In the genomic region with DNA sequence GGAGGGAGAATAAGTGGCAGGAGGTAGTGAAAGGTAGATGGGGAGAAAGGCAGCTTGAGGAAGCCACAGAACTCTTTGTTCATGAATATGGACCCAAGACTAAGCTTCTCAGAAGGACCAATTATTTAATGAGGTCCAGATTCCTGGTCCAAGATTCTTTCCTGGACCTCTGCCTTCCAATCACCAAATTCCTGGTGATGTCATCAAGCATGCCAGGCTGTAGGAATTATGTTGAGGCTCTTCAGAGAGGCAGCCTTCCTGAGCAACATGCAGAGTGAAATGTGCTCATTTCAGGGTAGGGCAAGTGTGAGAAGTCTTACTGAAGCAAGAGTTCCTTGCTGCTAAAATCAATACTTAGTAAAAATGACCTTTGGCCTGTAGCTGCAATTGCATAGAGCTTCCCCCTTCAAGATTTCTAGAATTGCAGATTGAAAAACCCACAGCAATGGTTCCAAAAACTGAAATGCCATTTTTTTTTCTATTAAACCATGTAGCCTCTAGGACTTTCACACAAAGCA, we compare ENCODE assay signal across 20 cellular contexts. TPM values are rescaled to one million over a fixed set of nuclear protein-coding genes. Genes with fewer than 3 reads are reported as not detected.
A peak's percentile ranks its signal among the peaks of the same experiment; 100 is the strongest.
DNase-seq lines count a peak whose midpoint lies in the region; ATAC-seq, FAIRE-seq and TF ChIP-seq lines count a peak whose summit lies in the region.
"Had no signal": no experiment of that assay in that cellular context is flagged by ENCODE, and none has a peak within 500 bp of the region (broad histone marks: within the 10 kb centered on the region; RNA-seq: fewer than 3 reads in every experiment).

No MANE protein-coding gene starts in this region.

- intact Hi-C loops in activated T-helper 2 cell treated with anti-CD3 and anti-CD28 coated beads, Interferon-gamma antibody, Interleukin-2, Interleukin-4, amounts not matched to agents 10 μg/mL and 5 μg/mL and 100 μg/mL, durations not matched to agents 14 hours and 24 hours and 36 hours (cut with micrococcal nuclease): loop anchor here (1.0 kb wide), 1 partner anchor 9 kb away; no protein-coding TSS in a partner anchor
- intact Hi-C loops in uterus (cut with DNase I; ENCODE audit: low total_unique reads): no loop called here

- H3K79me2 ChIP-seq in SK-N-SH (ENCODE audit: insufficient read depth) (no peaks in the 10 kb centered on the region), GM23248 (ENCODE audit: insufficient read depth) (no peaks in the 10 kb centered on the region)

- H3K27me3 Mint-ChIP-seq in activated T-helper 2 cell treated with anti-CD3 and anti-CD28 coated beads, Interferon-gamma antibody, Interleukin-2, Interleukin-4, amounts not matched to agents 10 μg/mL and 5 μg/mL and 100 μg/mL, durations not matched to agents 14 hours and 24 hours and 36 hours (ENCODE audit: low read depth): no peaks in the 10 kb centered on the region

- peaks cover 24% of the 10 kb centered on the region for H3K9me3 Mint-ChIP-seq in activated T-helper 2 cell treated with anti-CD3 and anti-CD28 coated beads, Interferon-gamma antibody, Interleukin-2, Interleukin-4, amounts not matched to agents 10 μg/mL and 5 μg/mL and 100 μg/mL, durations not matched to agents 14 hours and 24 hours and 36 hours
- H3K9me3 Mint-ChIP-seq: GM23338 had no signal

- no peak overlapping the region for H3K4me3 Mint-ChIP-seq in activated T-helper 2 cell treated with anti-CD3 and anti-CD28 coated beads, Interferon-gamma antibody, Interleukin-2, Interleukin-4, amounts not matched to agents 10 μg/mL and 5 μg/mL and 100 μg/mL, durations not matched to agents 14 hours and 24 hours and 36 hours (ENCODE audit: low read depth)
- H3K4me3 Mint-ChIP-seq: CD8-positive, alpha-beta memory T cell; GM23338 had no signal

- H3K4me2 ChIP-seq in SK-N-SH (no peak overlapping the region), GM23248 (ENCODE audit: unreplicated experiment) (no peak overlapping the region)
- H3K4me2 ChIP-seq: GM23338 had no signal

- H3F3A ChIP-seq in SK-N-SH (replicated peaks; ENCODE audit: insufficient read depth): peaks cover 19% of the 10 kb centered on the region
- peaks cover 5% of the 10 kb centered on the region; the same call in 1 of the 2 replicates for H3F3A ChIP-seq in GM23248 (ENCODE audit: insufficient read depth)

- H3K4me1 ChIP-seq in SK-N-SH (ENCODE audit: control insufficient read depth in 1 of 2, insufficient read depth in 2 of 2, low read depth in 1 of 2, low read length in 1 of 2) (peaks cover 19 to 22% of the 10 kb centered on the region in 2 experiments), GM23248 (ENCODE audit: insufficient read depth) (peaks cover 9% of the 10 kb centered on the region; the same call in 1 of the 2 replicates), small intestine (ENCODE audit: control insufficient read depth in 2 of 2, insufficient read depth in 1 of 2, low read depth in 1 of 2, low read length in 1 of 2) (peaks cover 3 to 10% of the 10 kb centered on the region in 2 donors), uterus (no peaks in the 10 kb centered on the region)

- no peak overlapping the region for H3K9ac ChIP-seq in SK-N-SH
- H3K9ac ChIP-seq in GM23248: no peak overlapping the region

- H3K27ac Mint-ChIP-seq in activated T-helper 2 cell treated with anti-CD3 and anti-CD28 coated beads, Interferon-gamma antibody, Interleukin-2, Interleukin-4, amounts not matched to agents 10 μg/mL and 5 μg/mL and 100 μg/mL, durations not matched to agents 14 hours and 24 hours and 36 hours: peak overlapping the region; percentile 61
- H3K27ac Mint-ChIP-seq: GM23338 had no signal

- ATAC-seq in SK-N-SH treated with all-trans-retinoic acid at 6 μM for 48 hours (no peak), HG03442 (IDR thresholded peaks at IDR 0.05; ENCODE audit: unreplicated experiment) (no peak), HG03108 (IDR thresholded peaks at IDR 0.05; ENCODE audit: unreplicated experiment) (no peak)
- ATAC-seq: GM23338 had no signal

- H3K27me3 ChIP-seq in SK-N-SH (ENCODE audit: insufficient read depth) (no peaks in the 10 kb centered on the region), GM23248 (replicated peaks; ENCODE audit: insufficient read depth) (no peaks in the 10 kb centered on the region), small intestine (ENCODE audit: control insufficient read depth in 2 of 2, insufficient read depth in 2 of 2, low read length in 2 of 2) (no peaks in the 10 kb centered on the region), uterus (no peaks in the 10 kb centered on the region)
- H3K27me3 ChIP-seq: Peyer's patch, SJSA1 had no signal

- TF ChIP-seq EP300 in SK-N-SH (IDR thresholded peaks at IDR 0.05; ENCODE audit: borderline replicate concordance in 1 of 2, low read depth in 1 of 2, low read length in 1 of 2): no peak

- no peak overlapping the region for H2AFZ ChIP-seq in SK-N-SH (ENCODE audit: low read depth)
- H2AFZ ChIP-seq in GM23248: no peak overlapping the region

- H3K36me3 Mint-ChIP-seq in activated T-helper 2 cell treated with anti-CD3 and anti-CD28 coated beads, Interferon-gamma antibody, Interleukin-2, Interleukin-4, amounts not matched to agents 10 μg/mL and 5 μg/mL and 100 μg/mL, durations not matched to agents 14 hours and 24 hours and 36 hours (ENCODE audit: low read depth): peaks cover 19% of the 10 kb centered on the region

- peaks cover 77% of the 10 kb centered on the region for H3K4me1 Mint-ChIP-seq in activated T-helper 2 cell treated with anti-CD3 and anti-CD28 coated beads, Interferon-gamma antibody, Interleukin-2, Interleukin-4, amounts not matched to agents 10 μg/mL and 5 μg/mL and 100 μg/mL, durations not matched to agents 14 hours and 24 hours and 36 hours (ENCODE audit: low read depth)

- H3K27ac ChIP-seq in SK-N-SH (ENCODE audit: low read depth in 2 of 2, low read length in 1 of 2) (no peak overlapping the region), GM23248 (no peak overlapping the region), small intestine (ENCODE audit: low read depth in 1 of 2, low read length in 1 of 2) (no peak overlapping the region), uterus (no peak overlapping the region)
- H3K27ac ChIP-seq: Peyer's patch had no signal

- TF ChIP-seq POLR2A in uterus (IDR thresholded peaks at IDR 0.05): no peak

- in situ Hi-C loops in GM23248 (cut with MboI): no loop called here

- FAIRE-seq in small intestine (lab: Jason Lieb, UNC): no peak

- H4K20me1 ChIP-seq in SK-N-SH (ENCODE audit: insufficient read depth): no peaks in the 10 kb centered on the region
- H4K20me1 ChIP-seq in GM23248 (ENCODE audit: insufficient read depth): no peaks in the 10 kb centered on the region

- TF ChIP-seq CTCF in SK-N-SH (IDR thresholded peaks at IDR 0.05): no peak
- TF ChIP-seq CTCF in uterus (IDR thresholded peaks at IDR 0.05): no peak

- POLR2A ChIA-PET in SK-N-SH (lab: Yijun Ruan, JAX): no interaction called here

- H3K36me3 ChIP-seq in SK-N-SH (replicated peaks in 1 of 2; ENCODE audit: control insufficient read depth in 1 of 2, insufficient read depth in 2 of 2, low read length in 1 of 2) (no peaks in the 10 kb centered on the region), GM23248 (ENCODE audit: low read depth) (no peaks in the 10 kb centered on the region), small intestine (ENCODE audit: control insufficient read depth in 2 of 2, insufficient read depth in 2 of 2, low read length in 2 of 2) (no peaks in the 10 kb centered on the region), uterus (no peaks in the 10 kb centered on the region)
- H3K36me3 ChIP-seq: Peyer's patch, SJSA1 had no signal

- CTCF ChIA-PET in SK-N-SH (lab: Yijun Ruan, JAX): interaction anchor here (1.1 to 2.0 kb wide), 5 partner anchors 32 to 409 kb away, joined by 3 to 6 read pairs (median 3); a partner anchor contains a TSS

- H3K4me3 ChIP-seq in SK-N-SH (ENCODE audit: low read depth in 2 of 2, low read length in 1 of 2) (no peak overlapping the region), GM23248 (no peak overlapping the region), small intestine (ENCODE audit: low read depth in 1 of 2, low read length in 2 of 2) (no peak overlapping the region), uterus (no peak overlapping the region)
- H3K4me3 ChIP-seq: GM23338, Peyer's patch, SJSA1 had no signal

- H3K9me2 ChIP-seq in SK-N-SH (no peaks in the 10 kb centered on the region), GM23248 (ENCODE audit: insufficient read depth) (no peaks in the 10 kb centered on the region)

- H3K9me3 ChIP-seq in SK-N-SH (peaks cover 5% of the 10 kb centered on the region; the same call in 1 of the 2 replicates), GM23248 (ENCODE audit: low read depth) (no peaks in the 10 kb centered on the region), small intestine (ENCODE audit: control insufficient read depth, low read depth) (no peaks in the 10 kb centered on the region), uterus (no peaks in the 10 kb centered on the region)
- H3K9me3 ChIP-seq: Peyer's patch had no signal

- no peak for TF ChIP-seq RAD21 in SK-N-SH (IDR thresholded peaks at IDR 0.05; ENCODE audit: low read length)

- DNase-seq in SK-N-SH: no peak
- peak; percentile 19 for DNase-seq in GM23248
- DNase-seq in activated T-helper 2 cell treated with anti-CD3 and anti-CD28 coated beads, Interferon-gamma antibody, Interleukin-2, Interleukin-4, amounts not matched to agents 10 μg/mL and 5 μg/mL and 100 μg/mL, durations not matched to agents 14 hours and 24 hours and 36 hours (ENCODE audit: low spot score): no peak
- DNase-seq in small intestine: peak; percentile 67
- DNase-seq in uterus: no peak
- DNase-seq: 8988T; CD8-positive, alpha-beta memory T cell; HCEC 1CT; MV-4-11; NCI-H1436; NCI-H1930; NCI-H226; NCI-H526; Peyer's patch; SW 1271 had no signal

TF ChIP-seq in SK-N-SH, 30 proteins besides CTCF, POLR2A, EP300 and RAD21 (continues in another document):
- no peak for TF ChIP-seq ELF1 (IDR thresholded peaks at IDR 0.05)
- peak; percentile 14; the same call in 1 of the 2 replicates for TF ChIP-seq TCF12 (IDR thresholded peaks at IDR 0.05)

TF ChIP-seq in SK-N-SH treated with all-trans-retinoic acid at 6 μM for 48 hours, 23 proteins besides CTCF, POLR2A, EP300 and RAD21 (continues in another document):
- TF ChIP-seq TCF4 (CRISPR knock-in tag; IDR thresholded peaks at IDR 0.05; ENCODE audit: borderline replicate concordance) (no peak), ZNF8 (CRISPR knock-in tag; IDR thresholded peaks at IDR 0.05) (no peak)

RNA-seq across cellular contexts. Expression of a gene that starts 31.7 kb away (rescaled TPM):
- polyA plus RNA-seq in SK-N-SH (2012; rRNA removed): 49.2 and 58.4 TPM in 2 replicates
- 40.2 and 48.4 TPM in 2 replicates for polyA plus RNA-seq in SK-N-SH (2012; cell fraction: cytosol; rRNA removed)
- 59.5 and 69.2 TPM in 2 replicates for polyA plus RNA-seq in SK-N-SH (2012; cell fraction: nucleus; rRNA removed)
- 79.5 and 83.2 TPM in 2 replicates for total RNA-seq in GM23248 (2014; rRNA removed; shearing (Covaris generic))
- polyA plus RNA-seq in GM23248 (2016; fragmentation: Nextera tagmentation; extraction: Ambion mirVana): 62.2 and 65.1 TPM in 2 replicates
- 8.1 and 9.4 TPM in 2 replicates for total RNA-seq in activated T-helper 2 cell treated with anti-CD3 and anti-CD28 coated beads, Interferon-gamma antibody, Interleukin-2, Interleukin-4, amounts not matched to agents 10 μg/mL and 5 μg/mL and 100 μg/mL, durations not matched to agents 14 hours and 24 hours and 36 hours
- 10 to 100 TPM; 15.9 to 26.2 (median 21.9) TPM for polyA plus RNA-seq in small intestine
- total RNA-seq in uterus: 10 to 100 TPM in 3 of 4 donors, 1 to 10 TPM in 1; 8.5 to 56.8 (median 20.2) TPM

Comparison
In these comparisons a context has a peak if more than half of its experiments do, and no peak if none do; other contexts are left out.
1. DNase-seq: peak in GM23248 (single experiment) and small intestine (single experiment); none in SK-N-SH (single experiment), activated T-helper 2 cell treated with anti-CD3 and anti-CD28 coated beads, Interferon-gamma antibody, Interleukin-2, Interleukin-4, amounts not matched to agents 10 μg/mL and 5 μg/mL and 100 μg/mL, durations not matched to agents 14 hours and 24 hours and 36 hours (single experiment) and uterus (0 of 2).